17 cellular contexts compared by ENCODE assay signal in the genomic region with DNA sequence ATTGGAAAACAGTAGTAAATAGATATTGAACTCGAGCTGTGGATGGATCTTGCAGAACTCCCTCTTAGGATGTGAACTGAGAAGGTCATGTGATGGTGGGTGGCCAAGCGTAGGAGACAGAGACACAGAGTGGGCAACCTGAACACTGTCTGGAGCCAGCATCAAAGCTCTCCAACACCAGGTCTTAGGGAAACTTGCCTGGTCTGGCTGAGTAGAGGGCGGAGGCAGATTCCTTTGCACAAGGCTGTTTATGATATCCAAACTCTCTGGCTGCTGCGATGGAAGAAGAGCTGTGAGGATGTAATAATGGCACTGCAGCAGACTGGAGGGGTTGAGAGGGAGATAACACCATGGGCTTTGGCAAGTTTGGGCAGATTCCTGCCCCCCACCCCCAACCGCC. TPM values are rescaled to one million over a fixed set of nuclear protein-coding genes. Genes with fewer than 3 reads are reported as not detected.
A peak's percentile ranks its signal among the peaks of the same experiment; 100 is the strongest.
DNase-seq lines count a peak whose midpoint lies in the region; ATAC-seq and TF ChIP-seq lines count a peak whose summit lies in the region.
"Had no signal": no experiment of that assay in that cellular context is flagged by ENCODE, and none has a peak within 500 bp of the region (broad histone marks: within the 10 kb centered on the region; RNA-seq: fewer than 3 reads in every experiment).

No MANE protein-coding gene starts in this region.

- BruUV-seq in Calu3 (replicated peaks; lab: Mats Ljungman, UMichigan): no TSS peak

- peaks cover 73% of the 10 kb centered on the region for H3K4me1 ChIP-seq in stomach smooth muscle (ENCODE audit: control insufficient read depth, insufficient read depth, low read length)
- H3K4me1 ChIP-seq: BE2C had no signal

- no peak for TF ChIP-seq CTCF in Calu3 (IDR thresholded peaks at IDR 0.05; ENCODE audit: unreplicated experiment)
- no peak for TF ChIP-seq CTCF in RWPE1 (conservative IDR thresholded peaks at IDR 0.05; ENCODE audit: low read depth)

- peak overlapping the region; percentile 26 for H3K4me3 Mint-ChIP-seq in Calu3 (ENCODE audit: low read depth, unreplicated experiment)
- no peak overlapping the region for H3K4me3 Mint-ChIP-seq in effector memory CD8-positive, alpha-beta T cell
- H3K4me3 Mint-ChIP-seq: activated CD8-positive, alpha-beta T cell treated with anti-CD3 and anti-CD28 coated beads for 36 hours had no signal

- CTCF ChIA-PET in Calu3 (lab: Charles Lee) (interaction anchor here (1.3 to 2.1 kb wide), 2 partner anchors 20 to 181 kb away, joined by 3 to 7 read pairs; no protein-coding TSS in a partner anchor), RWPE1 (lab: Yijun Ruan, JAX) (interaction anchor here (0.6 kb wide), 1 partner anchor 411 kb away, joined by 4 read pairs; no protein-coding TSS in a partner anchor)

- peaks cover 0 to 2% of the 10 kb centered on the region in 2 donors for H3K36me3 ChIP-seq in stomach smooth muscle (ENCODE audit: control insufficient read depth in 2 of 2, insufficient read depth in 2 of 2, low read length in 2 of 2)
- H3K36me3 ChIP-seq: BE2C, ovary had no signal

- peak overlapping the region; percentile 37 for H3K27ac Mint-ChIP-seq in Calu3 (ENCODE audit: unreplicated experiment)
- peak overlapping the region; percentile 61 to 94 for H3K27ac Mint-ChIP-seq in effector memory CD8-positive, alpha-beta T cell

- H3K9me3 ChIP-seq in stomach smooth muscle (ENCODE audit: control insufficient read depth in 2 of 2, low read length in 2 of 2): no peaks in the 10 kb centered on the region
- H3K9me3 ChIP-seq: BE2C, ovary had no signal

- H3K9me3 Mint-ChIP-seq in Calu3 (ENCODE audit: low read depth, unreplicated experiment): no peaks in the 10 kb centered on the region
- no peaks in the 10 kb centered on the region for H3K9me3 Mint-ChIP-seq in effector memory CD8-positive, alpha-beta T cell
- H3K9me3 Mint-ChIP-seq: activated CD8-positive, alpha-beta T cell treated with anti-CD3 and anti-CD28 coated beads for 36 hours; activated T-helper 2 cell treated with anti-CD3 and anti-CD28 coated beads, Interferon-gamma antibody, Interleukin-2, Interleukin-4, amounts not matched to agents 10 μg/mL and 5 μg/mL and 100 μg/mL, durations not matched to agents 14 hours and 24 hours and 36 hours had no signal

- H3K9ac ChIP-seq in stomach smooth muscle (ENCODE audit: low read length in 2 of 2): peak overlapping the region in 1 of 2 donors; percentile 21

- no peak for ATAC-seq in effector memory CD8-positive, alpha-beta T cell (replicated peaks)
- ATAC-seq in HG03159 (IDR thresholded peaks at IDR 0.05; ENCODE audit: unreplicated experiment): no peak
- ATAC-seq in HG02678 (IDR thresholded peaks at IDR 0.05; ENCODE audit: unreplicated experiment): no peak
- no peak for ATAC-seq in HG03342 (IDR thresholded peaks at IDR 0.05; ENCODE audit: unreplicated experiment)

- DNase-seq in Calu3: no peak
- no peak for DNase-seq in RWPE1 (ENCODE audit: low spot score)
- DNase-seq in effector memory CD8-positive, alpha-beta T cell: no peak
- DNase-seq: activated CD8-positive, alpha-beta T cell treated with anti-CD3 and anti-CD28 coated beads for 36 hours; BE2C; DMS53; NCI-H1436; NCI-H226; ovary; stimulated activated naive CD8-positive, alpha-beta T cell treated with anti-CD3 and anti-CD28 coated beads, Interleukin-15, Interleukin-2, amounts not matched to agents 100 U/mL and 50 U/mL, for 24 hours had no signal

- peak overlapping the region; percentile 74 for H3K27ac ChIP-seq in RWPE1
- peak overlapping the region; percentile 67 for H3K27ac ChIP-seq in stomach smooth muscle (ENCODE audit: low read length)
- H3K27ac ChIP-seq: hepatocyte, ovary, SK-N-MC had no signal

- POLR2A ChIA-PET in RWPE1 (lab: Yijun Ruan, JAX; ENCODE audit: low non-redundant PET): no interaction called here

- H3K27me3 Mint-ChIP-seq in Calu3 (ENCODE audit: unreplicated experiment): no peaks in the 10 kb centered on the region
- H3K27me3 Mint-ChIP-seq in effector memory CD8-positive, alpha-beta T cell: no peaks in the 10 kb centered on the region
- H3K27me3 Mint-ChIP-seq: activated CD8-positive, alpha-beta T cell treated with anti-CD3 and anti-CD28 coated beads for 36 hours had no signal

- peaks cover 6% of the 10 kb centered on the region for H3K36me3 Mint-ChIP-seq in Calu3 (ENCODE audit: insufficient read depth, unreplicated experiment)
- H3K36me3 Mint-ChIP-seq in effector memory CD8-positive, alpha-beta T cell (ENCODE audit: insufficient read depth): no peaks in the 10 kb centered on the region

- H3K27me3 ChIP-seq in stomach smooth muscle (ENCODE audit: control insufficient read depth in 1 of 2, insufficient read depth in 2 of 2, low read length in 2 of 2): no peaks in the 10 kb centered on the region
- H3K27me3 ChIP-seq: BE2C, hepatocyte, ovary had no signal

- peaks cover 40% of the 10 kb centered on the region for H3K4me1 Mint-ChIP-seq in Calu3 (ENCODE audit: low read depth, unreplicated experiment)
- peaks cover 22 to 24% of the 10 kb centered on the region in 2 donors for H3K4me1 Mint-ChIP-seq in effector memory CD8-positive, alpha-beta T cell (ENCODE audit: low read depth in 2 of 2)

- intact Hi-C loops in Calu3 (cut with micrococcal nuclease; ENCODE audit: unreplicated experiment): no loop called here

- no peak overlapping the region for H3K4me3 ChIP-seq in stomach smooth muscle (ENCODE audit: low read length in 2 of 2)
- H3K4me3 ChIP-seq: hepatocyte, ovary, SK-N-MC had no signal

RNA-seq across cellular contexts. Expression of a gene that starts 10.1 kb away (rescaled TPM):
- total RNA-seq in Calu3 (2022): 17.3 and 21.4 TPM in 2 replicates
